ENCODE assay signal across 2 cellular contexts in the genomic region with DNA sequence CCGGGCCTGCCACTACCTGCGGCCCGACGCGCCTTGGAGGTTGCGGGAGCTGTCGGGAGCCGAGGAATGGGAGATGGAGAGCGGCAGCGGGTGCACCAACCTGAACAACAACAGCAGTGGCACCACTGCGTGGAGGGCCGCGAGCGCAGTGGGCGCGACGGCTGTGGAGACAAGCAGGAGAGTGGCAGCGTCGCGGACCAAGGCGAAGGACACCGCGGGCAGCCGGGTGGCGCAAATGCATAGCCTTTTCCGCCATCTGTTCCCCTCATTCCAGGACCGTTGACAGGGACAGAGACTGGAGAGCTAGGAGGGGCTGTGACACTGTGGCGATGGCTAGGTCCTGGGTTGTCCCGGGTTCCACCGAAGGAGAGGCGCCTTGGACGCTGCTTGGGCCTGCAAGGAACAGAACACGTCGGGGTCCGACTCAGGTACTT.
TF ChIP-seq lines count a peak whose summit lies in the region.

No MANE protein-coding gene starts in this region.

TF ChIP-seq in HepG2, 621 proteins besides CTCF, POLR2A, EP300 and RAD21:
- TF ChIP-seq ZBTB38 (CRISPR knock-in tag; IDR thresholded peaks at IDR 0.05) (peak; percentile 77), IRX3 (CRISPR knock-in tag; IDR thresholded peaks at IDR 0.05; ENCODE audit: borderline replicate concordance, low read depth) (no peak)
- TF ChIP-seq, protein P1, sequence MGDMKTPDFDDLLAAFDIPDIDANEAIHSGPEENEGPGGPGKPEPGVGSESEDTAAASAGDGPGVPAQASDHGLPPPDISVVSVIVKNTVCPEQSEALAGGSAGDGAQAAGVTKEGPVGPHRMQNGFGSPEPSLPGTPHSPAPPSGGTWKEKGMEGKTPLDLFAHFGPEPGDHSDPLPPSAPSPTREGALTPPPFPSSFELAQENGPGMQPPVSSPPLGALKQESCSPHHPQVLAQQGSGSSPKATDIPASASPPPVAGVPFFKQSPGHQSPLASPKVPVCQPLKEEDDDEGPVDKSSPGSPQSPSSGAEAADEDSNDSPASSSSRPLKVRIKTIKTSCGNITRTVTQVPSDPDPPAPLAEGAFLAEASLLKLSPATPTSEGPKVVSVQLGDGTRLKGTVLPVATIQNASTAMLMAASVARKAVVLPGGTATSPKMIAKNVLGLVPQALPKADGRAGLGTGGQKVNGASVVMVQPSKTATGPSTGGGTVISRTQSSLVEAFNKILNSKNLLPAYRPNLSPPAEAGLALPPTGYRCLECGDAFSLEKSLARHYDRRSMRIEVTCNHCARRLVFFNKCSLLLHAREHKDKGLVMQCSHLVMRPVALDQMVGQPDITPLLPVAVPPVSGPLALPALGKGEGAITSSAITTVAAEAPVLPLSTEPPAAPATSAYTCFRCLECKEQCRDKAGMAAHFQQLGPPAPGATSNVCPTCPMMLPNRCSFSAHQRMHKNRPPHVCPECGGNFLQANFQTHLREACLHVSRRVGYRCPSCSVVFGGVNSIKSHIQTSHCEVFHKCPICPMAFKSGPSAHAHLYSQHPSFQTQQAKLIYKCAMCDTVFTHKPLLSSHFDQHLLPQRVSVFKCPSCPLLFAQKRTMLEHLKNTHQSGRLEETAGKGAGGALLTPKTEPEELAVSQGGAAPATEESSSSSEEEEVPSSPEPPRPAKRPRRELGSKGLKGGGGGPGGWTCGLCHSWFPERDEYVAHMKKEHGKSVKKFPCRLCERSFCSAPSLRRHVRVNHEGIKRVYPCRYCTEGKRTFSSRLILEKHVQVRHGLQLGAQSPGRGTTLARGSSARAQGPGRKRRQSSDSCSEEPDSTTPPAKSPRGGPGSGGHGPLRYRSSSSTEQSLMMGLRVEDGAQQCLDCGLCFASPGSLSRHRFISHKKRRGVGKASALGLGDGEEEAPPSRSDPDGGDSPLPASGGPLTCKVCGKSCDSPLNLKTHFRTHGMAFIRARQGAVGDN (CRISPR knock-in tag; IDR thresholded peaks at IDR 0.05) = peak; percentile 7; the same call in 1 of the 2 replicates
- TF ChIP-seq, protein P2, sequence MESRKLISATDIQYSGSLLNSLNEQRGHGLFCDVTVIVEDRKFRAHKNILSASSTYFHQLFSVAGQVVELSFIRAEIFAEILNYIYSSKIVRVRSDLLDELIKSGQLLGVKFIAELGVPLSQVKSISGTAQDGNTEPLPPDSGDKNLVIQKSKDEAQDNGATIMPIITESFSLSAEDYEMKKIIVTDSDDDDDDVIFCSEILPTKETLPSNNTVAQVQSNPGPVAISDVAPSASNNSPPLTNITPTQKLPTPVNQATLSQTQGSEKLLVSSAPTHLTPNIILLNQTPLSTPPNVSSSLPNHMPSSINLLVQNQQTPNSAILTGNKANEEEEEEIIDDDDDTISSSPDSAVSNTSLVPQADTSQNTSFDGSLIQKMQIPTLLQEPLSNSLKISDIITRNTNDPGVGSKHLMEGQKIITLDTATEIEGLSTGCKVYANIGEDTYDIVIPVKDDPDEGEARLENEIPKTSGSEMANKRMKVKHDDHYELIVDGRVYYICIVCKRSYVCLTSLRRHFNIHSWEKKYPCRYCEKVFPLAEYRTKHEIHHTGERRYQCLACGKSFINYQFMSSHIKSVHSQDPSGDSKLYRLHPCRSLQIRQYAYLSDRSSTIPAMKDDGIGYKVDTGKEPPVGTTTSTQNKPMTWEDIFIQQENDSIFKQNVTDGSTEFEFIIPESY (CRISPR knock-in tag; IDR thresholded peaks at IDR 0.05) = peak; percentile 86

TF ChIP-seq in GM12878, 131 proteins besides CTCF, POLR2A, EP300 and RAD21:
- TF ChIP-seq SMARCA5 (IDR thresholded peaks at IDR 0.05) (no peak), TCF12 (IDR thresholded peaks at IDR 0.05; ENCODE audit: low read depth, low read length) (no peak), RB1 (IDR thresholded peaks at IDR 0.05; ENCODE audit: borderline replicate concordance) (no peak), ASH2L (IDR thresholded peaks at IDR 0.05; ENCODE audit: borderline replicate concordance, low read depth) (no peak), SRF (IDR thresholded peaks at IDR 0.05; ENCODE audit: low read depth in 2 of 2, low read length in 2 of 2) (no peak)
- TF ChIP-seq, protein P2 (IDR thresholded peaks at IDR 0.05) = peak; percentile 90
- TF ChIP-seq, protein P3, sequence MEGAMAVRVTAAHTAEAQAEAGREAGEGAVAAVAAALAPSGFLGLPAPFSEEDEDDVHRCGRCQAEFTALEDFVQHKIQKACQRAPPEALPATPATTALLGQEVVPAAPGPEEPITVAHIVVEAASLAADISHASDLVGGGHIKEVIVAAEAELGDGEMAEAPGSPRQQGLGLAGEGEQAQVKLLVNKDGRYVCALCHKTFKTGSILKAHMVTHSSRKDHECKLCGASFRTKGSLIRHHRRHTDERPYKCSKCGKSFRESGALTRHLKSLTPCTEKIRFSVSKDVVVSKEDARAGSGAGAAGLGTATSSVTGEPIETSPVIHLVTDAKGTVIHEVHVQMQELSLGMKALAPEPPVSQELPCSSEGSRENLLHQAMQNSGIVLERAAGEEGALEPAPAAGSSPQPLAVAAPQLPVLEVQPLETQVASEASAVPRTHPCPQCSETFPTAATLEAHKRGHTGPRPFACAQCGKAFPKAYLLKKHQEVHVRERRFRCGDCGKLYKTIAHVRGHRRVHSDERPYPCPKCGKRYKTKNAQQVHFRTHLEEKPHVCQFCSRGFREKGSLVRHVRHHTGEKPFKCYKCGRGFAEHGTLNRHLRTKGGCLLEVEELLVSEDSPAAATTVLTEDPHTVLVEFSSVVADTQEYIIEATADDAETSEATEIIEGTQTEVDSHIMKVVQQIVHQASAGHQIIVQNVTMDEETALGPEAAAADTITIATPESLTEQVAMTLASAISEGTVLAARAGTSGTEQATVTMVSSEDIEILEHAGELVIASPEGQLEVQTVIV (IDR thresholded peaks at IDR 0.05; ENCODE audit: borderline replicate concordance, partially characterized antibody) = no peak
- TF ChIP-seq, protein P4, sequence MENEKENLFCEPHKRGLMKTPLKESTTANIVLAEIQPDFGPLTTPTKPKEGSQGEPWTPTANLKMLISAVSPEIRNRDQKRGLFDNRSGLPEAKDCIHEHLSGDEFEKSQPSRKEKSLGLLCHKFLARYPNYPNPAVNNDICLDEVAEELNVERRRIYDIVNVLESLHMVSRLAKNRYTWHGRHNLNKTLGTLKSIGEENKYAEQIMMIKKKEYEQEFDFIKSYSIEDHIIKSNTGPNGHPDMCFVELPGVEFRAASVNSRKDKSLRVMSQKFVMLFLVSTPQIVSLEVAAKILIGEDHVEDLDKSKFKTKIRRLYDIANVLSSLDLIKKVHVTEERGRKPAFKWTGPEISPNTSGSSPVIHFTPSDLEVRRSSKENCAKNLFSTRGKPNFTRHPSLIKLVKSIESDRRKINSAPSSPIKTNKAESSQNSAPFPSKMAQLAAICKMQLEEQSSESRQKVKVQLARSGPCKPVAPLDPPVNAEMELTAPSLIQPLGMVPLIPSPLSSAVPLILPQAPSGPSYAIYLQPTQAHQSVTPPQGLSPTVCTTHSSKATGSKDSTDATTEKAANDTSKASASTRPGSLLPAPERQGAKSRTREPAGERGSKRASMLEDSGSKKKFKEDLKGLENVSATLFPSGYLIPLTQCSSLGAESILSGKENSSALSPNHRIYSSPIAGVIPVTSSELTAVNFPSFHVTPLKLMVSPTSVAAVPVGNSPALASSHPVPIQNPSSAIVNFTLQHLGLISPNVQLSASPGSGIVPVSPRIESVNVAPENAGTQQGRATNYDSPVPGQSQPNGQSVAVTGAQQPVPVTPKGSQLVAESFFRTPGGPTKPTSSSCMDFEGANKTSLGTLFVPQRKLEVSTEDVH (IDR thresholded peaks at IDR 0.05; ENCODE audit: low read depth, partially characterized antibody) = no peak
- TF ChIP-seq, protein P5, sequence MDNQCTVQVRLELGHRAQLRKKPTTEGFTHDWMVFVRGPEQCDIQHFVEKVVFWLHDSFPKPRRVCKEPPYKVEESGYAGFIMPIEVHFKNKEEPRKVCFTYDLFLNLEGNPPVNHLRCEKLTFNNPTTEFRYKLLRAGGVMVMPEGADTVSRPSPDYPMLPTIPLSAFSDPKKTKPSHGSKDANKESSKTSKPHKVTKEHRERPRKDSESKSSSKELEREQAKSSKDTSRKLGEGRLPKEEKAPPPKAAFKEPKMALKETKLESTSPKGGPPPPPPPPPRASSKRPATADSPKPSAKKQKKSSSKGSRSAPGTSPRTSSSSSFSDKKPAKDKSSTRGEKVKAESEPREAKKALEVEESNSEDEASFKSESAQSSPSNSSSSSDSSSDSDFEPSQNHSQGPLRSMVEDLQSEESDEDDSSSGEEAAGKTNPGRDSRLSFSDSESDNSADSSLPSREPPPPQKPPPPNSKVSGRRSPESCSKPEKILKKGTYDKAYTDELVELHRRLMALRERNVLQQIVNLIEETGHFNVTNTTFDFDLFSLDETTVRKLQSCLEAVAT (IDR thresholded peaks at IDR 0.05) = peak; percentile 79
TF ChIP-seq in GM12878: peak in this region for 2.
